ENCODE assay signal across 3 cellular contexts in genomic region chr17:79716183-79716797, GRCh38.
A peak's percentile ranks its signal among the peaks of the same experiment; 100 is the strongest.
TF ChIP-seq lines count a peak whose summit lies in the region.

No MANE protein-coding gene starts in this region.

TF ChIP-seq in SK-N-SH, 30 proteins besides CTCF, POLR2A, EP300 and RAD21:
- TF ChIP-seq FOXM1 (IDR thresholded peaks at IDR 0.05; ENCODE audit: low read depth) (no peak), TEAD4 (IDR thresholded peaks at IDR 0.05; ENCODE audit: borderline replicate concordance, insufficient read depth) (no peak), FOXJ3 (CRISPR knock-in tag; IDR thresholded peaks at IDR 0.05) (no peak), GATA2 (CRISPR knock-in tag; IDR thresholded peaks at IDR 0.05) (no peak), MAX (IDR thresholded peaks at IDR 0.05; ENCODE audit: low read depth) (no peak), MXI1 (IDR thresholded peaks at IDR 0.05; ENCODE audit: low read depth, low read length) (peak; percentile 29; the same call in 1 of the 2 replicates), CHD2 (IDR thresholded peaks at IDR 0.05; ENCODE audit: low read length, partially characterized antibody) (no peak), MEF2A (IDR thresholded peaks at IDR 0.05; ENCODE audit: borderline replicate concordance, low read depth) (no peak)

TF ChIP-seq in SK-N-SH treated with all-trans-retinoic acid at 6 μM for 48 hours, 23 proteins besides CTCF, POLR2A, EP300 and RAD21:
- TF ChIP-seq ZNF565 (CRISPR knock-in tag; conservative IDR thresholded peaks at IDR 0.05; ENCODE audit: low read depth) (no peak), ZNF8 (CRISPR knock-in tag; IDR thresholded peaks at IDR 0.05) (no peak)
- TF ChIP-seq, protein P1, sequence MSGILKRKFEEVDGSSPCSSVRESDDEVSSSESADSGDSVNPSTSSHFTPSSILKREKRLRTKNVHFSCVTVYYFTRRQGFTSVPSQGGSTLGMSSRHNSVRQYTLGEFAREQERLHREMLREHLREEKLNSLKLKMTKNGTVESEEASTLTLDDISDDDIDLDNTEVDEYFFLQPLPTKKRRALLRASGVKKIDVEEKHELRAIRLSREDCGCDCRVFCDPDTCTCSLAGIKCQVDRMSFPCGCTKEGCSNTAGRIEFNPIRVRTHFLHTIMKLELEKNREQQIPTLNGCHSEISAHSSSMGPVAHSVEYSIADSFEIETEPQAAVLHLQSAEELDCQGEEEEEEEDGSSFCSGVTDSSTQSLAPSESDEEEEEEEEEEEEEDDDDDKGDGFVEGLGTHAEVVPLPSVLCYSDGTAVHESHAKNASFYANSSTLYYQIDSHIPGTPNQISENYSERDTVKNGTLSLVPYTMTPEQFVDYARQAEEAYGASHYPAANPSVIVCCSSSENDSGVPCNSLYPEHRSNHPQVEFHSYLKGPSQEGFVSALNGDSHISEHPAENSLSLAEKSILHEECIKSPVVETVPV (CRISPR knock-in tag; IDR thresholded peaks at IDR 0.05) = no peak
TF ChIP-seq in SK-N-SH treated with all-trans-retinoic acid at 6 μM for 48 hours: peak in this region for 0.

TF ChIP-seq in HepG2, 621 proteins besides CTCF, POLR2A, EP300 and RAD21:
- TF ChIP-seq, protein P2, sequence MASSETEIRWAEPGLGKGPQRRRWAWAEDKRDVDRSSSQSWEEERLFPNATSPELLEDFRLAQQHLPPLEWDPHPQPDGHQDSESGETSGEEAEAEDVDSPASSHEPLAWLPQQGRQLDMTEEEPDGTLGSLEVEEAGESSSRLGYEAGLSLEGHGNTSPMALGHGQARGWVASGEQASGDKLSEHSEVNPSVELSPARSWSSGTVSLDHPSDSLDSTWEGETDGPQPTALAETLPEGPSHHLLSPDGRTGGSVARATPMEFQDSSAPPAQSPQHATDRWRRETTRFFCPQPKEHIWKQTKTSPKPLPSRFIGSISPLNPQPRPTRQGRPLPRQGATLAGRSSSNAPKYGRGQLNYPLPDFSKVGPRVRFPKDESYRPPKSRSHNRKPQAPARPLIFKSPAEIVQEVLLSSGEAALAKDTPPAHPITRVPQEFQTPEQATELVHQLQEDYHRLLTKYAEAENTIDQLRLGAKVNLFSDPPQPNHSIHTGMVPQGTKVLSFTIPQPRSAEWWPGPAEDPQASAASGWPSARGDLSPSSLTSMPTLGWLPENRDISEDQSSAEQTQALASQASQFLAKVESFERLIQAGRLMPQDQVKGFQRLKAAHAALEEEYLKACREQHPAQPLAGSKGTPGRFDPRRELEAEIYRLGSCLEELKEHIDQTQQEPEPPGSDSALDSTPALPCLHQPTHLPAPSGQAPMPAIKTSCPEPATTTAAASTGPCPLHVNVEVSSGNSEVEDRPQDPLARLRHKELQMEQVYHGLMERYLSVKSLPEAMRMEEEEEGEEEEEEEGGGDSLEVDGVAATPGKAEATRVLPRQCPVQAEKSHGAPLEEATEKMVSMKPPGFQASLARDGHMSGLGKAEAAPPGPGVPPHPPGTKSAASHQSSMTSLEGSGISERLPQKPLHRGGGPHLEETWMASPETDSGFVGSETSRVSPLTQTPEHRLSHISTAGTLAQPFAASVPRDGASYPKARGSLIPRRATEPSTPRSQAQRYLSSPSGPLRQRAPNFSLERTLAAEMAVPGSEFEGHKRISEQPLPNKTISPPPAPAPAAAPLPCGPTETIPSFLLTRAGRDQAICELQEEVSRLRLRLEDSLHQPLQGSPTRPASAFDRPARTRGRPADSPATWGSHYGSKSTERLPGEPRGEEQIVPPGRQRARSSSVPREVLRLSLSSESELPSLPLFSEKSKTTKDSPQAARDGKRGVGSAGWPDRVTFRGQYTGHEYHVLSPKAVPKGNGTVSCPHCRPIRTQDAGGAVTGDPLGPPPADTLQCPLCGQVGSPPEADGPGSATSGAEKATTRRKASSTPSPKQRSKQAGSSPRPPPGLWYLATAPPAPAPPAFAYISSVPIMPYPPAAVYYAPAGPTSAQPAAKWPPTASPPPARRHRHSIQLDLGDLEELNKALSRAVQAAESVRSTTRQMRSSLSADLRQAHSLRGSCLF (CRISPR knock-in tag; IDR thresholded peaks at IDR 0.05; ENCODE audit: borderline replicate concordance) = no peak
- TF ChIP-seq ZNF468 (CRISPR knock-in tag; IDR thresholded peaks at IDR 0.05) (no peak), LCORL (IDR thresholded peaks at IDR 0.05) (no peak), LCORL (CRISPR knock-in tag; IDR thresholded peaks at IDR 0.05) (no peak), BRCA1 (CRISPR knock-in tag; IDR thresholded peaks at IDR 0.05) (no peak), XRCC5 (optimal IDR thresholded peaks at IDR 0.05; ENCODE audit: low read length) (no peak), NRL (CRISPR knock-in tag; IDR thresholded peaks at IDR 0.05; ENCODE audit: borderline replicate concordance) (no peak), TP53 (CRISPR knock-in tag; conservative IDR thresholded peaks at IDR 0.05) (no peak), NR3C1 (CRISPR knock-in tag; IDR thresholded peaks at IDR 0.05) (no peak), TARDBP (CRISPR knock-in tag; IDR thresholded peaks at IDR 0.05) (no peak), ZNF839 (CRISPR knock-in tag; IDR thresholded peaks at IDR 0.05; ENCODE audit: borderline replicate concordance) (no peak), ZNF512B (CRISPR knock-in tag; IDR thresholded peaks at IDR 0.05; ENCODE audit: borderline replicate concordance) (no peak)
- TF ChIP-seq, protein P3, sequence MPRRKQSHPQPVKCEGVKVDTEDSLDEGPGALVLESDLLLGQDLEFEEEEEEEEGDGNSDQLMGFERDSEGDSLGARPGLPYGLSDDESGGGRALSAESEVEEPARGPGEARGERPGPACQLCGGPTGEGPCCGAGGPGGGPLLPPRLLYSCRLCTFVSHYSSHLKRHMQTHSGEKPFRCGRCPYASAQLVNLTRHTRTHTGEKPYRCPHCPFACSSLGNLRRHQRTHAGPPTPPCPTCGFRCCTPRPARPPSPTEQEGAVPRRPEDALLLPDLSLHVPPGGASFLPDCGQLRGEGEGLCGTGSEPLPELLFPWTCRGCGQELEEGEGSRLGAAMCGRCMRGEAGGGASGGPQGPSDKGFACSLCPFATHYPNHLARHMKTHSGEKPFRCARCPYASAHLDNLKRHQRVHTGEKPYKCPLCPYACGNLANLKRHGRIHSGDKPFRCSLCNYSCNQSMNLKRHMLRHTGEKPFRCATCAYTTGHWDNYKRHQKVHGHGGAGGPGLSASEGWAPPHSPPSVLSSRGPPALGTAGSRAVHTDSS (CRISPR knock-in tag; conservative IDR thresholded peaks at IDR 0.05) = no peak
- TF ChIP-seq, protein P4, sequence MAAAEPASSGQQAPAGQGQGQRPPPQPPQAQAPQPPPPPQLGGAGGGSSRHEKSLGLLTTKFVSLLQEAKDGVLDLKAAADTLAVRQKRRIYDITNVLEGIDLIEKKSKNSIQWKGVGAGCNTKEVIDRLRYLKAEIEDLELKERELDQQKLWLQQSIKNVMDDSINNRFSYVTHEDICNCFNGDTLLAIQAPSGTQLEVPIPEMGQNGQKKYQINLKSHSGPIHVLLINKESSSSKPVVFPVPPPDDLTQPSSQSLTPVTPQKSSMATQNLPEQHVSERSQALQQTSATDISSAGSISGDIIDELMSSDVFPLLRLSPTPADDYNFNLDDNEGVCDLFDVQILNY (CRISPR knock-in tag; conservative IDR thresholded peaks at IDR 0.05) = no peak
- TF ChIP-seq, protein P5, sequence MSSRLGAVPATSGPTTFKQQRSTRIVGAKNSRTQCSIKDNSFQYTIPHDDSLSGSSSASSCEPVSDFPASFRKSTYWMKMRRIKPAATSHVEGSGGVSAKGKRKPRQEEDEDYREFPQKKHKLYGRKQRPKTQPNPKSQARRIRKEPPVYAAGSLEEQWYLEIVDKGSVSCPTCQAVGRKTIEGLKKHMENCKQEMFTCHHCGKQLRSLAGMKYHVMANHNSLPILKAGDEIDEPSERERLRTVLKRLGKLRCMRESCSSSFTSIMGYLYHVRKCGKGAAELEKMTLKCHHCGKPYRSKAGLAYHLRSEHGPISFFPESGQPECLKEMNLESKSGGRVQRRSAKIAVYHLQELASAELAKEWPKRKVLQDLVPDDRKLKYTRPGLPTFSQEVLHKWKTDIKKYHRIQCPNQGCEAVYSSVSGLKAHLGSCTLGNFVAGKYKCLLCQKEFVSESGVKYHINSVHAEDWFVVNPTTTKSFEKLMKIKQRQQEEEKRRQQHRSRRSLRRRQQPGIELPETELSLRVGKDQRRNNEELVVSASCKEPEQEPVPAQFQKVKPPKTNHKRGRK (CRISPR knock-in tag; IDR thresholded peaks at IDR 0.05) = no peak
